Comparison of ENCODE assay signal across 8 cellular contexts in genomic region chr19:38361633-38362075, GRCh38. TPM values are rescaled to one million over a fixed set of nuclear protein-coding genes. Genes with fewer than 3 reads are reported as not detected.
DNase-seq lines count a peak whose midpoint lies in the region; ATAC-seq, FAIRE-seq and TF ChIP-seq lines count a peak whose summit lies in the region.

No MANE protein-coding gene starts in this region.

- H3K27ac ChIP-seq in RWPE2 (ENCODE audit: poor library complexity, severe bottlenecking) (peak overlapping the region; percentile 51), neural progenitor cell (no peak overlapping the region), subcutaneous abdominal adipose tissue (ENCODE audit: low read depth, low read length) (no peak overlapping the region)

- no peak for TF ChIP-seq RAD21 in Ishikawa (IDR thresholded peaks at IDR 0.05; ENCODE audit: low read depth)

- peak overlapping the region; percentile 87 for H3K4me3 Mint-ChIP-seq in neural progenitor cell

- H2AFZ ChIP-seq in neural progenitor cell (replicated peaks): peak overlapping the region; percentile 61

- H3K9me3 ChIP-seq in RWPE2 (ENCODE audit: severe bottlenecking) (no peaks in the 10 kb centered on the region), neural progenitor cell (ENCODE audit: low read depth) (no peaks in the 10 kb centered on the region), subcutaneous abdominal adipose tissue (ENCODE audit: control insufficient read depth in 5 of 5, low read length in 5 of 5) (no peaks in the 10 kb centered on the region)

- no peak for TF ChIP-seq EP300 in Ishikawa (IDR thresholded peaks at IDR 0.05; ENCODE audit: borderline replicate concordance)

- H3K27ac Mint-ChIP-seq in neural progenitor cell: no peak overlapping the region

- peaks cover 29% of the 10 kb centered on the region for H3K27me3 Mint-ChIP-seq in neural progenitor cell (ENCODE audit: insufficient read depth, low read depth)

- H3K36me3 ChIP-seq in RWPE2 (ENCODE audit: low read depth) (no peaks in the 10 kb centered on the region), neural progenitor cell (no peaks in the 10 kb centered on the region), subcutaneous abdominal adipose tissue (ENCODE audit: control insufficient read depth in 5 of 5, insufficient read depth in 5 of 5, low read length in 5 of 5) (no peaks in the 10 kb centered on the region)

- H3K27me3 ChIP-seq in RWPE2 (ENCODE audit: insufficient read depth, poor library complexity, severe bottlenecking) (peaks cover 33% of the 10 kb centered on the region), neural progenitor cell (peaks cover 50% of the 10 kb centered on the region), subcutaneous abdominal adipose tissue (ENCODE audit: control insufficient read depth in 5 of 5, insufficient read depth in 4 of 5, low read length in 5 of 5) (peaks cover 10 to 38% (median 27%) of the 10 kb centered on the region in 5 donors)

- no peaks in the 10 kb centered on the region for H3K4me1 ChIP-seq in RWPE2 (ENCODE audit: insufficient read depth, poor library complexity, severe bottlenecking)
- H3K4me1 ChIP-seq in neural progenitor cell: peaks cover 3% of the 10 kb centered on the region
- peaks cover 2 to 19% (median 17%) of the 10 kb centered on the region in 5 donors for H3K4me1 ChIP-seq in subcutaneous abdominal adipose tissue (ENCODE audit: control insufficient read depth in 5 of 5, insufficient read depth in 5 of 5, low read length in 5 of 5)

- H3K9ac ChIP-seq in neural progenitor cell (no peak overlapping the region), subcutaneous abdominal adipose tissue (ENCODE audit: low read length in 5 of 5) (peak overlapping the region in 3 of 5 donors; percentile 20 to 56 (median 52))

- ATAC-seq in RWPE2 (ENCODE audit: low read depth) (peak; percentile 83), HG03135 (IDR thresholded peaks at IDR 0.05; ENCODE audit: unreplicated experiment) (no peak)

- TF ChIP-seq CTCF in GM12873 (IDR thresholded peaks at IDR 0.05; ENCODE audit: insufficient read depth, low read depth, low read length, missing control alignments) (peak; percentile 44), RWPE2 (IDR thresholded peaks at IDR 0.05; ENCODE audit: poor library complexity, severe bottlenecking) (no peak), neural progenitor cell (IDR thresholded peaks at IDR 0.05) (peak; percentile 31)

- H3K4me1 Mint-ChIP-seq in neural progenitor cell: peaks cover 15% of the 10 kb centered on the region

- DNase-seq in RWPE2 (ENCODE audit: low spot score) (peak; percentile 93), activated gamma-delta T cell treated with Interleukin-2 at 50 U/mL for 16 hours (peak; percentile 46), frontal cortex (ENCODE audit: low spot score in 2 of 2) (peak; percentile 66 to 81), neural progenitor cell (ENCODE audit: low spot score) (peak; percentile 97)

- peaks cover 5% of the 10 kb centered on the region for H3K9me3 Mint-ChIP-seq in neural progenitor cell

- peak overlapping the region; percentile 55 for H3K4me3 ChIP-seq in RWPE2 (ENCODE audit: severe bottlenecking)
- H3K4me3 ChIP-seq in neural progenitor cell: peak overlapping the region; percentile 67
- peak overlapping the region; percentile 40 to 71 (median 68) for H3K4me3 ChIP-seq in subcutaneous abdominal adipose tissue (ENCODE audit: low read depth in 1 of 5, low read length in 5 of 5)

- H3K79me2 ChIP-seq in neural progenitor cell (ENCODE audit: low read depth): no peaks in the 10 kb centered on the region

- peak overlapping the region; percentile 83 for H3K4me2 ChIP-seq in neural progenitor cell

- H3F3A ChIP-seq in neural progenitor cell (ENCODE audit: low read depth): peaks cover 24% of the 10 kb centered on the region

- FAIRE-seq in frontal cortex (lab: Jason Lieb, UNC): no peak

- H4K20me1 ChIP-seq in neural progenitor cell (ENCODE audit: low read depth): no peaks in the 10 kb centered on the region

- H3K36me3 Mint-ChIP-seq in neural progenitor cell: no peaks in the 10 kb centered on the region

TF ChIP-seq in Ishikawa, 13 proteins besides CTCF, POLR2A, EP300 and RAD21:
- 0 out of 2 replicates have a peak, but pooled peaks have one; percentile 8 for TF ChIP-seq EGR1 (IDR thresholded peaks at IDR 0.05)
- TF ChIP-seq NFIC (IDR thresholded peaks at IDR 0.05): no peak
- TF ChIP-seq ZBTB7A (IDR thresholded peaks at IDR 0.05; ENCODE audit: low read depth): no peak

RNA-seq across cellular contexts. Expression of gene PSMD8, which starts 12.7 kb away (rescaled TPM):
- 107 TPM for total RNA-seq in frontal cortex
- 119 and 196 TPM in 2 replicates for total RNA-seq in neural progenitor cell (ENCODE audit: low replicate concordance)

RNA-seq across cellular contexts. Expression of gene CATSPERG, which starts 26.0 kb away (rescaled TPM):
- total RNA-seq in frontal cortex (4.9 TPM), neural progenitor cell (ENCODE audit: low replicate concordance) (1.4 and 5.5 TPM in 2 replicates)

RNA-seq across cellular contexts. Expression of gene GGN, which starts 26.2 kb away (rescaled TPM):
- 0.82 TPM for total RNA-seq in frontal cortex
- 1.0 TPM in 1 of 2 replicates, not detected in the other for total RNA-seq in neural progenitor cell (ENCODE audit: low replicate concordance)

RNA-seq across cellular contexts. Expression of gene SPRED3, which starts 26.8 kb away (rescaled TPM):
- 1.6 TPM for total RNA-seq in frontal cortex
- 0.99 and 4.6 TPM in 2 replicates for total RNA-seq in neural progenitor cell (ENCODE audit: low replicate concordance)

RNA-seq across cellular contexts. Expression of gene FAM98C, which starts 41.2 kb away (rescaled TPM):
- 14.3 TPM for total RNA-seq in frontal cortex
- 3.5 and 13.2 TPM in 2 replicates for total RNA-seq in neural progenitor cell (ENCODE audit: low replicate concordance)

Comparison
In these comparisons a context has a peak if more than half of its experiments do, and no peak if none do; other contexts are left out.
1. DNase-seq: peak in every context shown above with its lines; median percentile 97 in neural progenitor cell; 93 in RWPE2; 74 in frontal cortex; 46 in activated gamma-delta T cell treated with Interleukin-2 at 50 U/mL for 16 hours.